1 cellular context compared by ENCODE assay signal in genomic region chr11:75078233-75078632, GRCh38.
TF ChIP-seq lines count a peak whose summit lies in the region.

No MANE protein-coding gene starts in this region.

TF ChIP-seq in A549, 52 proteins besides CTCF, POLR2A, EP300 and RAD21 (continued from another document):
- TF ChIP-seq USF2 (IDR thresholded peaks at IDR 0.05) (peak; percentile 72), HOXA7 (CRISPR knock-in tag; IDR thresholded peaks at IDR 0.05) (no peak), RFX5 (IDR thresholded peaks at IDR 0.05) (no peak), RNF2 (IDR thresholded peaks at IDR 0.05; ENCODE audit: borderline replicate concordance, low read depth) (no peak), FOSL2 (IDR thresholded peaks at IDR 0.05) (no peak), FOSL2 (CRISPR knock-in tag; IDR thresholded peaks at IDR 0.05) (peak; percentile 62; the same call in 1 of the 2 replicates), MYC (IDR thresholded peaks at IDR 0.05; ENCODE audit: borderline replicate concordance, low read length) (no peak), CHD2 (IDR thresholded peaks at IDR 0.05; ENCODE audit: low read length, partially characterized antibody) (no peak), CBX2 (IDR thresholded peaks at IDR 0.05; ENCODE audit: borderline replicate concordance, low read depth) (no peak)
